8 cellular contexts compared by ENCODE assay signal in genomic region chr11:20022363-20023081, GRCh38.
DNase-seq lines count a peak whose midpoint lies in the region; ATAC-seq and TF ChIP-seq lines count a peak whose summit lies in the region.

No MANE protein-coding gene starts in this region.

- H3K4me1 ChIP-seq in HAP-1 (peaks cover 47% of the 10 kb centered on the region), SJCRH30 (peaks cover 51% of the 10 kb centered on the region), foreskin keratinocyte (peaks cover 19% of the 10 kb centered on the region), lower lobe of right lung (no peaks in the 10 kb centered on the region)

- H3K9me3 ChIP-seq in HAP-1: no peaks in the 10 kb centered on the region
- no peaks in the 10 kb centered on the region for H3K9me3 ChIP-seq in SJCRH30 (replicated peaks)
- H3K9me3 ChIP-seq in lower lobe of right lung: no peaks in the 10 kb centered on the region

- in situ Hi-C loops in HAP-1 (cut with MboI; ENCODE audit: low sequenced_read_pairs): no loop called here

- no peaks in the 10 kb centered on the region for H3K9me3 Mint-ChIP-seq in osteocyte (ENCODE audit: unreplicated experiment)

- DNase-seq in HAP-1 (ENCODE audit: low spot score in 2 of 2) (peak; percentile 61 to 68), SJCRH30 (peak; percentile 91 to 99), foreskin keratinocyte (peak; percentile 67 to 83), osteocyte (ENCODE audit: extremely low spot score, unreplicated experiment) (no peak), lower lobe of right lung (no peak)
- DNase-seq in activated CD4-positive, alpha-beta T cell treated with anti-CD3 and anti-CD28 coated beads for 4 hours: no peak

- H3K36me3 ChIP-seq in HAP-1 (replicated peaks) (no peaks in the 10 kb centered on the region), SJCRH30 (no peaks in the 10 kb centered on the region; the same call in 1 of the 2 replicates), lower lobe of right lung (no peaks in the 10 kb centered on the region)

- peak overlapping the region; percentile 90 for H3K27ac Mint-ChIP-seq in osteocyte (ENCODE audit: unreplicated experiment)

- H3K4me3 ChIP-seq in HAP-1 (no peak overlapping the region), SJCRH30 (peak overlapping the region; percentile 64), lower lobe of right lung (no peak overlapping the region)

- peak overlapping the region; percentile 70 for H3K4me3 Mint-ChIP-seq in osteocyte (ENCODE audit: unreplicated experiment)

- H3K36me3 Mint-ChIP-seq in osteocyte (ENCODE audit: unreplicated experiment): peaks cover 4% of the 10 kb centered on the region

- H3K27ac ChIP-seq in SJCRH30 (peak overlapping the region; percentile 89), foreskin keratinocyte (peak overlapping the region; percentile 89), lower lobe of right lung (no peak overlapping the region)

- TF ChIP-seq CTCF in foreskin keratinocyte (conservative IDR thresholded peaks at IDR 0.05): no peak
- TF ChIP-seq CTCF in osteocyte (IDR thresholded peaks at IDR 0.05): no peak
- no peak for TF ChIP-seq CTCF in lower lobe of right lung (IDR thresholded peaks at IDR 0.05)

- peaks cover 34% of the 10 kb centered on the region for H3K4me1 Mint-ChIP-seq in osteocyte (ENCODE audit: unreplicated experiment)

- intact Hi-C loops in lower lobe of right lung (cut with DNase I): no loop called here

- no peaks in the 10 kb centered on the region for H3K27me3 Mint-ChIP-seq in osteocyte (ENCODE audit: unreplicated experiment)

- H3K27me3 ChIP-seq in HAP-1 (ENCODE audit: low read depth) (no peaks in the 10 kb centered on the region), SJCRH30 (no peaks in the 10 kb centered on the region), foreskin keratinocyte (no peaks in the 10 kb centered on the region), lower lobe of right lung (ENCODE audit: low read depth) (no peaks in the 10 kb centered on the region)

- ATAC-seq in foreskin keratinocyte: peak; percentile 14
- ATAC-seq in lower lobe of right lung: no peak
- ATAC-seq in GM19324 (IDR thresholded peaks at IDR 0.05; ENCODE audit: low FRiP score, unreplicated experiment): no peak
- no peak for ATAC-seq in GM18517 (IDR thresholded peaks at IDR 0.05; ENCODE audit: unreplicated experiment)

Comparison
In these comparisons a context has a peak if more than half of its experiments do, and no peak if none do; other contexts are left out.
1. DNase-seq: peak in HAP-1 (2 of 2), SJCRH30 (2 of 2) and foreskin keratinocyte (2 of 2); none in osteocyte (single experiment), activated CD4-positive, alpha-beta T cell treated with anti-CD3 and anti-CD28 coated beads for 4 hours (0 of 2) and lower lobe of right lung (single experiment).